8 cellular contexts compared by ENCODE assay signal in genomic region chr10:95347402-95347766, GRCh38. TPM values are rescaled to one million over a fixed set of nuclear protein-coding genes. Genes with fewer than 3 reads are reported as not detected.
A peak's percentile ranks its signal among the peaks of the same experiment; 100 is the strongest.
DNase-seq lines count a peak whose midpoint lies in the region; ATAC-seq, FAIRE-seq and TF ChIP-seq lines count a peak whose summit lies in the region.
"Not testable (repeated sequence)": the region's sequence is repeated elsewhere in the genome, so short reads cannot be mapped to it uniquely, and the experiment has no call there.
"Had no signal": no experiment of that assay in that cellular context is flagged by ENCODE, and none has a peak within 500 bp of the region (broad histone marks: within the 10 kb centered on the region; RNA-seq: fewer than 3 reads in every experiment).

No MANE protein-coding gene starts in this region.

- not testable (repeated sequence) for H4K5ac ChIP-seq in IMR-90 (ENCODE audit: low read depth, low read length); mesendoderm (ENCODE audit: low read length)

- not testable (repeated sequence) for TF ChIP-seq CTCF in A549 (IDR thresholded peaks at IDR 0.05); IMR-90 (conservative IDR thresholded peaks at IDR 0.05; ENCODE audit: low read depth, low read length); endodermal cell (conservative IDR thresholded peaks at IDR 0.05); cardiac muscle cell (IDR thresholded peaks at IDR 0.05; ENCODE audit: low read depth, low read length); neural progenitor cell (IDR thresholded peaks at IDR 0.05)

- CTCF ChIA-PET in A549 (lab: Yijun Ruan, JAX) = interaction anchor here (0.9 to 12.9 kb wide), 6 partner anchors 10 to 104 kb away, joined by 3 to 119 read pairs (median 4); no protein-coding TSS in a partner anchor
- CTCF ChIA-PET in IMR-90 (lab: Yijun Ruan, JAX) = not testable (repeated sequence)

- WGBS in A549 (ENCODE audit: missing lambda C conversion rate) = 86% methylated on average over 7 of the region's 7 CpGs
- WGBS in IMR-90 (ENCODE audit: extremely low coverage in 2 of 2, insufficient read length in 1 of 2), 2 experiments = 100% methylated on average over 3 of the region's 7 CpGs; no CpG with 5 or more reads in 1 of the 2 experiments
- 82% methylated on average over 7 of the region's 7 CpGs for WGBS in endodermal cell (ENCODE audit: insufficient coverage in 1 of 2, insufficient read length in 1 of 2), 2 experiments
- WGBS in mesendoderm (ENCODE audit: extremely low coverage, insufficient coverage, low lambda C conversion rate) = no CpG with 5 or more reads among the region's 7 CpGs

- not testable (repeated sequence) for H2BK5ac ChIP-seq in IMR-90 (ENCODE audit: low read depth, low read length, poor library complexity, severe bottlenecking); mesendoderm (ENCODE audit: low read length)

- H3K14ac ChIP-seq in IMR-90 (replicated peaks; ENCODE audit: low read depth, low read length) = peak overlapping the region; percentile 76; the same call in 1 of the 2 replicates

- H4K91ac ChIP-seq in IMR-90 (ENCODE audit: insufficient read depth, low read depth, low read length) = not testable (repeated sequence)

- H3K9me3 Mint-ChIP-seq in endodermal cell, neural progenitor cell: not testable (repeated sequence)

- H3K4ac ChIP-seq in IMR-90 (ENCODE audit: low read depth, low read length) = peak overlapping the region; percentile 64; the same call in 1 of the 2 replicates
- H3K4ac ChIP-seq in mesendoderm (ENCODE audit: low read depth, low read length) = peak overlapping the region; percentile 87

- not testable (repeated sequence) for H2BK120ac ChIP-seq in IMR-90 (ENCODE audit: low read depth, low read length); mesendoderm (ENCODE audit: low read depth, low read length)

- not testable (repeated sequence) for H3K9me3 ChIP-seq in A549; IMR-90 (ENCODE audit: control insufficient read depth, insufficient read depth, low read length); endodermal cell (ENCODE audit: control insufficient read depth, low read length); cardiac muscle cell (ENCODE audit: low read depth); neural progenitor cell (ENCODE audit: low read depth); subcutaneous abdominal adipose tissue (ENCODE audit: control insufficient read depth in 5 of 5, low read length in 5 of 5)

- H3K79me2 ChIP-seq in mesendoderm (ENCODE audit: control insufficient read depth, insufficient read depth, low read length); neural progenitor cell (ENCODE audit: low read depth): not testable (repeated sequence)

- H3K9ac ChIP-seq in IMR-90 (ENCODE audit: low read depth, low read length); endodermal cell (ENCODE audit: extremely low read depth, low read length, poor library complexity, severe bottlenecking); mesendoderm (ENCODE audit: low read length); neural progenitor cell; subcutaneous abdominal adipose tissue (ENCODE audit: low read length in 5 of 5): not testable (repeated sequence)

- not testable (repeated sequence) for H3K23ac ChIP-seq in IMR-90 (ENCODE audit: low read depth, low read length); mesendoderm (ENCODE audit: low read length)

- not testable (repeated sequence) for H3K79me1 ChIP-seq in IMR-90 (ENCODE audit: low read depth in 1 of 2, low read length in 2 of 2); mesendoderm (ENCODE audit: low read length)

- peaks cover 22% of the 10 kb centered on the region for H3K4me1 Mint-ChIP-seq in endodermal cell
- H3K4me1 Mint-ChIP-seq in neural progenitor cell = peaks cover 14% of the 10 kb centered on the region

- not testable (repeated sequence) for TF ChIP-seq EP300 in A549 (IDR thresholded peaks at IDR 0.05)

- H3K27me3 Mint-ChIP-seq in endodermal cell (ENCODE audit: insufficient read depth); neural progenitor cell (ENCODE audit: insufficient read depth, low read depth): not testable (repeated sequence)

- not testable (repeated sequence) for H2BK20ac ChIP-seq in IMR-90 (ENCODE audit: low read depth, low read length)

- H3K4me2 ChIP-seq in A549 (peak overlapping the region; percentile 8; the same call in 1 of the 3 replicates), neural progenitor cell (peak overlapping the region; percentile 41)
- H3K4me2 ChIP-seq in IMR-90 (ENCODE audit: low read depth, low read length); mesendoderm (ENCODE audit: low read length): not testable (repeated sequence)

- intact Hi-C loops in IMR-90 (cut with micrococcal nuclease) = not testable (repeated sequence)

- POLR2A ChIA-PET in A549 (lab: Yijun Ruan, JAX); IMR-90 (lab: Charles Lee; ENCODE audit: unreplicated experiment): not testable (repeated sequence)

- peak overlapping the region; percentile 67 for H3K27ac Mint-ChIP-seq in endodermal cell
- not testable (repeated sequence) for H3K27ac Mint-ChIP-seq in neural progenitor cell

- not testable (repeated sequence) for H3F3A ChIP-seq in neural progenitor cell (ENCODE audit: low read depth)

- H2BK15ac ChIP-seq in IMR-90 (ENCODE audit: low read depth, low read length); mesendoderm (replicated peaks; ENCODE audit: low read depth): not testable (repeated sequence)

- H3K4me3 ChIP-seq in A549; IMR-90 (ENCODE audit: insufficient read depth, low read depth, low read length); endodermal cell (ENCODE audit: low read length); cardiac muscle cell; mesendoderm (ENCODE audit: low read length); neural progenitor cell; subcutaneous abdominal adipose tissue (ENCODE audit: low read depth in 1 of 5, low read length in 5 of 5): not testable (repeated sequence)

- not testable (repeated sequence) for H2AK9ac ChIP-seq in IMR-90 (replicated peaks; ENCODE audit: low read depth, low read length, poor library complexity)

- not testable (repeated sequence) for ATAC-seq in A549; IMR-90 (ENCODE audit: low read depth)

- not testable (repeated sequence) for BruUV-seq in IMR-90 (replicated peaks; lab: Mats Ljungman, UMichigan)

- not testable (repeated sequence) for H4K20me1 ChIP-seq in IMR-90 (ENCODE audit: insufficient read depth, low read length); neural progenitor cell (ENCODE audit: low read depth)

- H3K9me1 ChIP-seq in IMR-90 (ENCODE audit: insufficient read depth, low read length) = not testable (repeated sequence)

- FAIRE-seq in A549 (lab: Jason Lieb, UNC) = not testable (repeated sequence)

- H3K4me3 Mint-ChIP-seq in endodermal cell, neural progenitor cell: not testable (repeated sequence)

- not testable (repeated sequence) for H4K8ac ChIP-seq in IMR-90 (ENCODE audit: low read depth in 2 of 2, low read length in 2 of 2); mesendoderm (ENCODE audit: low read depth, low read length)

- not testable (repeated sequence) for TF ChIP-seq RAD21 in A549 (conservative IDR thresholded peaks at IDR 0.05 in 1 of 2, IDR thresholded peaks at IDR 0.05 in 1 of 2); IMR-90 (IDR thresholded peaks at IDR 0.05; ENCODE audit: low read length)

- TF ChIP-seq POLR2A in A549 (IDR thresholded peaks at IDR 0.05; ENCODE audit: low read length); IMR-90 (IDR thresholded peaks at IDR 0.05; ENCODE audit: low read depth, low read length): not testable (repeated sequence)

- H3K36me3 ChIP-seq in IMR-90 (ENCODE audit: control insufficient read depth, insufficient read depth, low read length); endodermal cell (ENCODE audit: control insufficient read depth, insufficient read depth, low read length); cardiac muscle cell; mesendoderm (ENCODE audit: control insufficient read depth, insufficient read depth, low read length); neural progenitor cell: not testable (repeated sequence)
- H3K36me3 ChIP-seq in subcutaneous abdominal adipose tissue (ENCODE audit: control insufficient read depth in 5 of 5, insufficient read depth in 5 of 5, low read length in 5 of 5) = peaks cover 23 to 77% (median 49%) of the 10 kb centered on the region in 5 donors

- not testable (repeated sequence) for H3K27me3 ChIP-seq in IMR-90 (ENCODE audit: control insufficient read depth, insufficient read depth, low read length); endodermal cell (ENCODE audit: control insufficient read depth, insufficient read depth, low read length, poor library complexity, severe bottlenecking); cardiac muscle cell; mesendoderm (ENCODE audit: insufficient read depth, low read length, poor library complexity); neural progenitor cell; subcutaneous abdominal adipose tissue (ENCODE audit: control insufficient read depth in 5 of 5, insufficient read depth in 4 of 5, low read length in 5 of 5)

- H2AFZ ChIP-seq in IMR-90 (replicated peaks; ENCODE audit: low read length, poor library complexity); neural progenitor cell (replicated peaks): not testable (repeated sequence)

- not testable (repeated sequence) for DNase-seq in A549 (ENCODE audit: low read depth in 1 of 2, low spot score in 1 of 2); IMR-90; endodermal cell; cardiac muscle cell (ENCODE audit: low read depth in 1 of 2, low spot score in 1 of 2); mesendoderm; neural progenitor cell (ENCODE audit: low spot score)

- dilution Hi-C loops in IMR-90 (cut with HindIII; ENCODE audit: low sequenced_read_pairs, unreplicated experiment) = not testable (repeated sequence)

- H3K4me1 ChIP-seq in A549 (peaks cover 32% of the 10 kb centered on the region), endodermal cell (ENCODE audit: control insufficient read depth, insufficient read depth, low read length) (peaks cover 13% of the 10 kb centered on the region), cardiac muscle cell (ENCODE audit: low read depth) (peaks cover 14% of the 10 kb centered on the region), neural progenitor cell (peaks cover 14% of the 10 kb centered on the region), subcutaneous abdominal adipose tissue (ENCODE audit: control insufficient read depth in 5 of 5, insufficient read depth in 5 of 5, low read length in 5 of 5) (peaks cover 12 to 59% (median 40%) of the 10 kb centered on the region in 5 donors)
- H3K4me1 ChIP-seq in IMR-90 (ENCODE audit: control insufficient read depth, insufficient read depth, low read length); mesendoderm (ENCODE audit: control insufficient read depth, low read depth, low read length): not testable (repeated sequence)

- H3K18ac ChIP-seq in IMR-90 (ENCODE audit: low read depth, low read length); mesendoderm (ENCODE audit: low read length): not testable (repeated sequence)

- H3K27ac ChIP-seq in A549 (peak overlapping the region in 1 of 2 experiments; percentile 35; a peak in 1 of 6 replicates), cardiac muscle cell (peak overlapping the region; percentile 69), subcutaneous abdominal adipose tissue (ENCODE audit: low read depth, low read length) (peak overlapping the region; percentile 94)
- H3K27ac ChIP-seq in IMR-90 (ENCODE audit: insufficient read depth, low read length); endodermal cell (ENCODE audit: low read depth, low read length); mesendoderm (ENCODE audit: low read depth, low read length); neural progenitor cell: not testable (repeated sequence)

- in situ Hi-C loops in IMR-90 (cut with MboI; ENCODE audit: low sequenced_read_pairs) = not testable (repeated sequence)

- H2AK5ac ChIP-seq in IMR-90 (ENCODE audit: low read depth, low read length); mesendoderm (ENCODE audit: low read length): not testable (repeated sequence)

- H3K36me3 Mint-ChIP-seq in endodermal cell (ENCODE audit: low read depth); neural progenitor cell: not testable (repeated sequence)

- not testable (repeated sequence) for H3K56ac ChIP-seq in IMR-90 (ENCODE audit: extremely low read depth, insufficient read depth, low read length)
- peak overlapping the region; percentile 49 for H3K56ac ChIP-seq in mesendoderm (ENCODE audit: low read length)

RNA-seq across cellular contexts. Expression of gene PDLIM1, which starts 56.6 kb away (rescaled TPM):
- polyA plus RNA-seq in A549 (2011; rRNA removed) = 92.5 and 132 TPM in 2 replicates
- polyA plus RNA-seq in A549 (2012; cell fraction: cytosol; rRNA removed) = 101 and 102 TPM in 2 replicates
- 58.7 and 96.7 TPM in 2 replicates for polyA plus RNA-seq in A549 (2012; cell fraction: nucleus; rRNA removed)
- polyA plus RNA-seq in A549 (2017; fragmentation: RNase III; extraction: RNeasy Plus Mini Kit Qiagen cat#74134 plus additional on column Dnase treatment) = 123 to 147 TPM (median 128 TPM) in 3 replicates
- 119 and 120 TPM in 2 replicates for polyA minus RNA-seq in A549 (2011; rRNA and poly(A)+ RNA removed)
- total RNA-seq in IMR-90 (2012; rRNA removed) = 27.5 and 30.1 TPM in 2 replicates
- polyA plus RNA-seq in IMR-90 (2012; rRNA removed) = 179 and 187 TPM in 2 replicates
- polyA plus RNA-seq in IMR-90 (2012; cell fraction: cytosol; rRNA removed) = 120 and 255 TPM in 2 replicates
- 44.1 and 131 TPM in 2 replicates for polyA plus RNA-seq in IMR-90 (2012; cell fraction: nucleus; rRNA removed; ENCODE audit: low replicate concordance)
- 100 to 1,000 TPM in 1 of 2 donors, 10 to 100 TPM in 1; 93.9 to 158 TPM for total RNA-seq in endodermal cell
- polyA plus RNA-seq in endodermal cell (2013, experiment 1 of 2) = 133 TPM
- 133 TPM for polyA plus RNA-seq in endodermal cell (2013, experiment 2 of 2)
- total RNA-seq in cardiac muscle cell = 75.7 and 96.3 TPM in 2 replicates
- 286 and 335 TPM in 2 replicates for polyA plus RNA-seq in cardiac muscle cell
- 212 TPM for polyA plus RNA-seq in mesendoderm (2013, experiment 1 of 2)
- polyA plus RNA-seq in mesendoderm (2013, experiment 2 of 2) = 220 TPM
- 4.6 and 7.9 TPM in 2 replicates for total RNA-seq in neural progenitor cell (ENCODE audit: low replicate concordance)
- total RNA-seq: G401 had no signal
